Comparison of ENCODE assay signal across 1 cellular context in genomic region chr22:43501951-43502874, GRCh38.
TF ChIP-seq lines count a peak whose summit lies in the region.

No MANE protein-coding gene starts in this region.

TF ChIP-seq in GM23338, 12 proteins besides CTCF, POLR2A, EP300 and RAD21 (continued from another document):
- no peak for TF ChIP-seq REST (IDR thresholded peaks at IDR 0.05; ENCODE audit: unreplicated experiment)
- TF ChIP-seq JUNB (IDR thresholded peaks at IDR 0.05; ENCODE audit: unreplicated experiment) = no peak
- TF ChIP-seq ZNF114 (CRISPR knock-in tag; IDR thresholded peaks at IDR 0.05) = no peak
TF ChIP-seq in GM23338: peak in this region for 0.
